In genomic region chr5:149732500-149733128, GRCh38 we compare ENCODE assay signal across 8 cellular contexts. TPM values are rescaled to one million over a fixed set of nuclear protein-coding genes. Genes with fewer than 3 reads are reported as not detected.
DNase-seq lines count a peak whose midpoint lies in the region; ATAC-seq, FAIRE-seq and TF ChIP-seq lines count a peak whose summit lies in the region.

No MANE protein-coding gene starts in this region.

- no peak overlapping the region for H3K27ac ChIP-seq in GM23248
- H3K27ac ChIP-seq in pancreas = no peak overlapping the region

- peak overlapping the region; percentile 92 for H3K4me2 ChIP-seq in GM23248 (ENCODE audit: unreplicated experiment)

- no peaks in the 10 kb centered on the region for H3F3A ChIP-seq in GM23248 (ENCODE audit: insufficient read depth)

- 36 to 40% methylated on average over 11 of the region's 11 CpGs for WGBS in GM23248 (ENCODE audit: low coverage in 1 of 2, low lambda C conversion rate in 2 of 2, missing lambda C conversion rate in 2 of 2), 2 experiments
- WGBS in pancreas, 2 donors = 69 to 72% methylated on average over 11 of the region's 11 CpGs

- ATAC-seq in T-helper 17 cell (no peak), Right ventricle myocardium inferior (peak; percentile 58), pancreas (peak in 1 of 4 donors; percentile 10), HG03097 (IDR thresholded peaks at IDR 0.05; ENCODE audit: low FRiP score, unreplicated experiment) (no peak)

- no peaks in the 10 kb centered on the region for H3K9me3 ChIP-seq in GM23248 (ENCODE audit: low read depth)
- H3K9me3 ChIP-seq in T-helper 17 cell (ENCODE audit: control insufficient read depth, low read length, poor library complexity, severe bottlenecking) = no peaks in the 10 kb centered on the region
- H3K9me3 ChIP-seq in pancreas = no peaks in the 10 kb centered on the region

- peak overlapping the region; percentile 85 for H3K4me3 ChIP-seq in GM23248
- peak overlapping the region in 3 of 4 donors; percentile 81 to 91 (median 86) for H3K4me3 ChIP-seq in pancreas

- H3K36me3 ChIP-seq in GM23248 (ENCODE audit: low read depth) (no peaks in the 10 kb centered on the region), pancreas (no peaks in the 10 kb centered on the region)

- DNase-seq in GM23248 (peak; percentile 28), T-helper 17 cell (no peak), Right ventricle myocardium inferior (ENCODE audit: missing footprints) (no peak), pancreas (no peak), NCI-H1048 (lab: John Stamatoyannopoulos, UW) (no peak), NCI-H2196 treated with DMSO at 0.1 percent for 48 hours (lab: John Stamatoyannopoulos, UW; ENCODE audit: unreplicated experiment) (no peak)
- no peak for DNase-seq in stimulated activated naive CD4-positive, alpha-beta T cell treated with Interleukin-2 at 50 U/mL for 16 hours (lab: John Stamatoyannopoulos, UW)

- no peaks in the 10 kb centered on the region for H3K27me3 Mint-ChIP-seq in T-helper 17 cell

- no peak for TF ChIP-seq CTCF in pancreas (IDR thresholded peaks at IDR 0.05)

- H2AFZ ChIP-seq in GM23248 = peak overlapping the region; percentile 89

- no peaks in the 10 kb centered on the region for H3K9me2 ChIP-seq in GM23248 (ENCODE audit: insufficient read depth)

- peaks cover 8% of the 10 kb centered on the region for H3K4me1 Mint-ChIP-seq in T-helper 17 cell

- H3K79me2 ChIP-seq in GM23248 (ENCODE audit: insufficient read depth) = no peaks in the 10 kb centered on the region

- H4K20me1 ChIP-seq in GM23248 (ENCODE audit: insufficient read depth) = no peaks in the 10 kb centered on the region

- intact Hi-C loops in Right ventricle myocardium inferior (cut with DNase I) (loop anchor here (1.0 to 10.0 kb wide), 3 partner anchors 50 to 232 kb away; partner anchors contain the start of gene SLC26A2), pancreas (cut with DNase I) (no loop called here)

- H3K27me3 ChIP-seq in GM23248 (replicated peaks; ENCODE audit: insufficient read depth) (peaks cover 31% of the 10 kb centered on the region), pancreas (no peaks in the 10 kb centered on the region)

- in situ Hi-C loops in GM23248 (cut with MboI) = no loop called here

- no peaks in the 10 kb centered on the region for H3K36me3 Mint-ChIP-seq in T-helper 17 cell (ENCODE audit: low read depth)

- H3K4me1 ChIP-seq in GM23248 (ENCODE audit: insufficient read depth) (0 out of 2 replicates have a peak, but pooled peaks cover 5% of the 10 kb centered on the region), pancreas (no peaks in the 10 kb centered on the region)

- H3K4me3 Mint-ChIP-seq in T-helper 17 cell = peak overlapping the region; percentile 92

- H3K27ac Mint-ChIP-seq in T-helper 17 cell = peak overlapping the region; percentile 84

- no peak for FAIRE-seq in pancreas (lab: Jason Lieb, UNC)

- H3K9ac ChIP-seq in GM23248 = no peak overlapping the region

RNA-seq across cellular contexts. Expression of gene PPARGC1B, which starts 2.5 kb away (rescaled TPM):
- under 0.01 TPM in 1 of 2 replicates, not detected in the other for total RNA-seq in GM23248 (2014; rRNA removed; shearing (Covaris generic))
- 0.05 and 0.13 TPM in 2 replicates for polyA plus RNA-seq in GM23248 (2016; fragmentation: Nextera tagmentation; extraction: Ambion mirVana)
- 1 to 10 TPM; 4.4 to 4.6 TPM for total RNA-seq in T-helper 17 cell
- 30.1 TPM for total RNA-seq in Right ventricle myocardium inferior
- 1 to 10 TPM; 1.1 to 2.4 (median 1.5) TPM for total RNA-seq in pancreas
- polyA plus RNA-seq in pancreas = 1 to 10 TPM in 1 of 2 donors, under 1 TPM in 1; 0.47 to 1.4 TPM
